18 cellular contexts compared by ENCODE assay signal in genomic region chr6:161127071-161127740, GRCh38.
"Had no signal": no experiment of that assay in that cellular context is flagged by ENCODE, and none has a peak within 500 bp of the region (broad histone marks: within the 10 kb centered on the region; RNA-seq: fewer than 3 reads in every experiment).

No MANE protein-coding gene starts in this region.

- H3K27ac ChIP-seq: body of pancreas, foreskin keratinocyte, lower lobe of right lung, pancreas had no signal

- H3K4me3 Mint-ChIP-seq: activated naive CD8-positive, alpha-beta T cell treated with anti-CD3 and anti-CD28 coated beads, Interleukin-2, amount 10 ng/mL, durations not matched to agents 7 days and 5 days; effector memory CD8-positive, alpha-beta T cell; stimulated activated effector memory CD8-positive, alpha-beta T cell treated with anti-CD3 and anti-CD28 coated beads, Interleukin-12 subunit alpha, Interleukin-12 subunit beta, amount 100 ng/mL, for 72 hours had no signal

- ATAC-seq: body of pancreas; effector memory CD8-positive, alpha-beta T cell; foreskin keratinocyte; lower lobe of right lung; naive thymus-derived CD8-positive, alpha-beta T cell; pancreas; sciatic nerve; stimulated activated effector memory CD8-positive, alpha-beta T cell treated with anti-CD3 and anti-CD28 coated beads, Interleukin-12 subunit alpha, Interleukin-12 subunit beta, amount 100 ng/mL, for 72 hours had no signal

- H3K4me3 ChIP-seq: body of pancreas, lower lobe of right lung, pancreas had no signal

- FAIRE-seq: pancreas, urothelium cell line had no signal

- H3K27me3 Mint-ChIP-seq: activated naive CD8-positive, alpha-beta T cell treated with anti-CD3 and anti-CD28 coated beads, Interleukin-2, amount 10 ng/mL, durations not matched to agents 7 days and 5 days; effector memory CD8-positive, alpha-beta T cell; naive thymus-derived CD8-positive, alpha-beta T cell had no signal

- H3K27ac Mint-ChIP-seq: activated naive CD8-positive, alpha-beta T cell treated with anti-CD3 and anti-CD28 coated beads, Interleukin-2, amount 10 ng/mL, durations not matched to agents 7 days and 5 days had no signal

- DNase-seq: activated gamma-delta T cell; activated naive CD8-positive, alpha-beta T cell treated with anti-CD3 and anti-CD28 coated beads, Interleukin-2, amount 10 ng/mL, durations not matched to agents 7 days and 5 days; activated T-cell treated with anti-CD3 and anti-CD28 coated beads, Interleukin-2, amount 50 U/mL, for 48 hours; amygdala; body of pancreas; effector memory CD8-positive, alpha-beta T cell; foreskin keratinocyte; hippocampal formation; islet precursor cell; lower lobe of right lung; naive thymus-derived CD8-positive, alpha-beta T cell; pancreas; stimulated activated CD4-positive, alpha-beta T cell treated with anti-CD3 and anti-CD28 coated beads, Interleukin-4, amount 100 ng/mL, for 24 hours; T-helper 1 cell; T1000 had no signal

- H3K9me3 ChIP-seq: pancreas had no signal

- H3K27me3 ChIP-seq: body of pancreas, foreskin keratinocyte, pancreas had no signal

- H3K4me1 ChIP-seq: body of pancreas, foreskin keratinocyte, lower lobe of right lung, pancreas had no signal
